26 cellular contexts compared by ENCODE assay signal in genomic region chr11:85269109-85269508, GRCh38.
"Had no signal": no experiment of that assay in that cellular context is flagged by ENCODE, and none has a peak within 500 bp of the region (broad histone marks: within the 10 kb centered on the region; RNA-seq: fewer than 3 reads in every experiment).

No MANE protein-coding gene starts in this region.

- H3K27me3 Mint-ChIP-seq: activated B cell treated with CpG ODN at 0.5 μM for 24 hours; activated CD8-positive, alpha-beta T cell treated with anti-CD3 and anti-CD28 coated beads for 36 hours; activated T-helper 17 cell treated with anti-CD3 and anti-CD28 coated beads, Interleukin-2, amount 50 U/mL, for 72 hours; naive thymus-derived CD8-positive, alpha-beta T cell; stimulated activated naive CD8-positive, alpha-beta T cell treated with anti-CD3 and anti-CD28 coated beads, Interleukin-15, Interleukin-2, amounts not matched to agents 100 ng/mL and 50 ng/mL, for 24 hours had no signal

- H3K4me1 Mint-ChIP-seq: activated B cell treated with CpG ODN at 0.5 μM for 24 hours; activated T-helper 17 cell treated with anti-CD3 and anti-CD28 coated beads, Interleukin-2, amount 50 U/mL, for 72 hours; neural crest cell had no signal

- H3K4me3 Mint-ChIP-seq: activated B cell treated with CpG ODN at 0.5 μM for 24 hours; activated CD8-positive, alpha-beta T cell treated with anti-CD3 and anti-CD28 coated beads for 36 hours; activated T-cell treated with anti-CD3 and anti-CD28 coated beads, Interleukin-2, amount 50 U/mL, for 4 hours; activated T-helper 17 cell treated with anti-CD3 and anti-CD28 coated beads, Interleukin-2, amount 50 U/mL, for 72 hours; naive thymus-derived CD8-positive, alpha-beta T cell; neural crest cell; stimulated activated naive CD8-positive, alpha-beta T cell treated with anti-CD3 and anti-CD28 coated beads, Interleukin-15, Interleukin-2, amounts not matched to agents 100 ng/mL and 50 ng/mL, for 24 hours had no signal

- H3K4me3 ChIP-seq: breast epithelium, gastroesophageal sphincter, hepatocyte, pancreas, prostate gland, skin epidermis, upper lobe of right lung had no signal

- H3K27ac ChIP-seq: breast epithelium, gastroesophageal sphincter, hepatocyte, pancreas, prostate gland, skin epidermis, upper lobe of right lung had no signal

- H3K27me3 ChIP-seq: breast epithelium, gastroesophageal sphincter, hepatocyte, pancreas, upper lobe of right lung had no signal

- DNase-seq: activated B cell treated with CpG ODN at 0.5 μM for 24 hours; activated CD4-positive, alpha-beta T cell treated with anti-CD3 and anti-CD28 coated beads, Interleukin-2, amount 50 U/mL, for 1 hour; activated CD8-positive, alpha-beta T cell treated with anti-CD3 and anti-CD28 coated beads for 36 hours; activated gamma-delta T cell treated with Interleukin-2 at 50 U/mL for 16 hours; activated naive CD4-positive, alpha-beta T cell treated with anti-CD3 and anti-CD28 coated beads, Interleukin-2, amount 50 U/mL, for 16 hours; activated T-cell treated with anti-CD3 and anti-CD28 coated beads, Interleukin-2, amount 50 U/mL, for 4 hours; amniotic stem cell; central memory CD4-positive, alpha-beta T cell; islet precursor cell; left cardiac atrium; left ventricle myocardium superior; naive thymus-derived CD8-positive, alpha-beta T cell; nucleus accumbens; pancreas; retina; stimulated activated CD4-positive, alpha-beta T cell treated with anti-CD3 and anti-CD28 coated beads, Interleukin-12 subunit alpha, Interleukin-12 subunit beta, amount 100 ng/mL, for 4 hours; stimulated activated CD4-positive, alpha-beta T cell treated with anti-CD3 and anti-CD28 coated beads, Interleukin-4, amount 100 ng/mL, for 1 hour; upper lobe of right lung had no signal

- H3K27ac Mint-ChIP-seq: activated B cell treated with CpG ODN at 0.5 μM for 24 hours; activated CD8-positive, alpha-beta T cell treated with anti-CD3 and anti-CD28 coated beads for 36 hours; activated T-helper 17 cell treated with anti-CD3 and anti-CD28 coated beads, Interleukin-2, amount 50 U/mL, for 72 hours; naive thymus-derived CD8-positive, alpha-beta T cell; stimulated activated naive CD8-positive, alpha-beta T cell treated with anti-CD3 and anti-CD28 coated beads, Interleukin-15, Interleukin-2, amounts not matched to agents 100 ng/mL and 50 ng/mL, for 24 hours had no signal
